In genomic region chr5:181159286-181160143, GRCh38 we compare ENCODE assay signal across 1 cellular context.
TF ChIP-seq lines count a peak whose summit lies in the region.

No MANE protein-coding gene starts in this region.

TF ChIP-seq in Ishikawa, 13 proteins besides CTCF, POLR2A, EP300 and RAD21 (continued from another document):
- TF ChIP-seq REST (IDR thresholded peaks at IDR 0.05; ENCODE audit: low read depth) (no peak), CREB1 (IDR thresholded peaks at IDR 0.05; ENCODE audit: low read depth) (no peak), TEAD4 (IDR thresholded peaks at IDR 0.05) (no peak), ZBTB7A (IDR thresholded peaks at IDR 0.05; ENCODE audit: low read depth) (no peak)
TF ChIP-seq in Ishikawa: peak in this region for 0.
